27 cellular contexts compared by ENCODE assay signal in genomic region chr2:217588266-217588665, GRCh38.
DNase-seq lines count a peak whose midpoint lies in the region; ATAC-seq, FAIRE-seq and TF ChIP-seq lines count a peak whose summit lies in the region.
"Had no signal": no experiment of that assay in that cellular context is flagged by ENCODE, and none has a peak within 500 bp of the region (broad histone marks: within the 10 kb centered on the region; RNA-seq: fewer than 3 reads in every experiment).

No MANE protein-coding gene starts in this region.

- no peaks in the 10 kb centered on the region for H3K27me3 ChIP-seq in SK-N-SH (ENCODE audit: insufficient read depth)
- peaks cover 12% of the 10 kb centered on the region for H3K27me3 ChIP-seq in astrocyte (ENCODE audit: insufficient read depth, low read length)
- no peaks in the 10 kb centered on the region for H3K27me3 ChIP-seq in breast epithelium
- no peaks in the 10 kb centered on the region for H3K27me3 ChIP-seq in testis
- H3K27me3 ChIP-seq: BE2C, BLaER1 had no signal

- H3K4me2 ChIP-seq in SK-N-SH (no peak overlapping the region), astrocyte (ENCODE audit: low read length) (no peak overlapping the region)
- H3K4me2 ChIP-seq: BLaER1 had no signal

- ATAC-seq in SK-N-SH treated with all-trans-retinoic acid at 6 μM for 48 hours: no peak; the same call in 2 of the 3 replicates
- ATAC-seq in GM21515 (IDR thresholded peaks at IDR 0.05; ENCODE audit: unreplicated experiment): no peak
- ATAC-seq: GM12878 had no signal

- DNase-seq in SK-N-SH (no peak), astrocyte (ENCODE audit: low read depth) (peak; percentile 28), mesothelial cell of epicardium (ENCODE audit: low spot score in 2 of 2, unreplicated experiment in 2 of 2) (no peak), breast epithelium (ENCODE audit: low spot score in 2 of 2) (no peak), testis (no peak)
- DNase-seq: 8988T; ACHN; BE2C; C1 segment of cervical spinal cord; CD4-positive, alpha-beta memory T cell; CD4-positive, CD25-positive, alpha-beta regulatory T cell; CD8-positive, alpha-beta memory T cell; COR-L47; DMS 273 treated with DMSO at 0.1 percent for 48 hours; DMS53; DMS79; DND-41; EL; GDM1 had no signal

- H3K79me2 ChIP-seq in SK-N-SH (ENCODE audit: insufficient read depth): no peaks in the 10 kb centered on the region
- no peaks in the 10 kb centered on the region for H3K79me2 ChIP-seq in astrocyte (ENCODE audit: insufficient read depth, low read length)

- no peak for TF ChIP-seq EP300 in SK-N-SH (IDR thresholded peaks at IDR 0.05; ENCODE audit: borderline replicate concordance in 1 of 2, low read depth in 1 of 2, low read length in 1 of 2)

- H3K36me3 Mint-ChIP-seq in astrocyte (ENCODE audit: low read depth, unreplicated experiment) (peaks cover 5% of the 10 kb centered on the region), mesothelial cell of epicardium (peaks cover 11% of the 10 kb centered on the region)
- H3K36me3 Mint-ChIP-seq: CD14-positive monocyte; CD4-positive, alpha-beta memory T cell; CD4-positive, CD25-positive, alpha-beta regulatory T cell; CD8-positive, alpha-beta memory T cell had no signal

- H4K20me1 ChIP-seq in SK-N-SH (ENCODE audit: insufficient read depth): no peaks in the 10 kb centered on the region
- no peaks in the 10 kb centered on the region for H4K20me1 ChIP-seq in astrocyte (ENCODE audit: insufficient read depth, low read length)
- H4K20me1 ChIP-seq: BLaER1 had no signal

- FAIRE-seq in astrocyte (lab: Jason Lieb, UNC): no peak
- FAIRE-seq: A204.1, GM12878, GM12892, GM18507 had no signal

- H3K36me3 ChIP-seq in SK-N-SH (replicated peaks in 1 of 2; ENCODE audit: control insufficient read depth in 1 of 2, insufficient read depth in 2 of 2, low read length in 1 of 2): no peaks in the 10 kb centered on the region
- no peaks in the 10 kb centered on the region for H3K36me3 ChIP-seq in astrocyte (ENCODE audit: insufficient read depth, low read length)
- H3K36me3 ChIP-seq in breast epithelium: no peaks in the 10 kb centered on the region
- H3K36me3 ChIP-seq in testis (ENCODE audit: low read depth, missing control alignments): no peaks in the 10 kb centered on the region
- H3K36me3 ChIP-seq: BE2C, BLaER1 had no signal

- H3K4me1 ChIP-seq in SK-N-SH (ENCODE audit: control insufficient read depth in 1 of 2, insufficient read depth in 2 of 2, low read depth in 1 of 2, low read length in 1 of 2) (no peaks in the 10 kb centered on the region), astrocyte (ENCODE audit: insufficient read depth, low read length) (no peaks in the 10 kb centered on the region), breast epithelium (no peaks in the 10 kb centered on the region), testis (no peaks in the 10 kb centered on the region)
- H3K4me1 ChIP-seq: BE2C, BLaER1 had no signal

- no peaks in the 10 kb centered on the region for H3K9me3 ChIP-seq in SK-N-SH
- no peaks in the 10 kb centered on the region for H3K9me3 ChIP-seq in astrocyte (ENCODE audit: insufficient read depth, low read depth, low read length)
- no peaks in the 10 kb centered on the region for H3K9me3 ChIP-seq in breast epithelium
- H3K9me3 ChIP-seq in testis: no peaks in the 10 kb centered on the region
- H3K9me3 ChIP-seq: BE2C had no signal

- intact Hi-C loops in breast epithelium (cut with DNase I; ENCODE audit: low total_unique reads): no loop called here
- intact Hi-C loops in testis (cut with DNase I; ENCODE audit: low total_unique reads): no loop called here

- peaks cover 6% of the 10 kb centered on the region for H3K9me3 Mint-ChIP-seq in astrocyte (ENCODE audit: unreplicated experiment)
- peaks cover 37% of the 10 kb centered on the region for H3K9me3 Mint-ChIP-seq in mesothelial cell of epicardium

- H3K9ac ChIP-seq in SK-N-SH (no peak overlapping the region), astrocyte (ENCODE audit: low read length) (no peak overlapping the region)
- H3K9ac ChIP-seq: BLaER1 had no signal

- H3K4me3 ChIP-seq in SK-N-SH (ENCODE audit: low read depth in 2 of 2, low read length in 1 of 2): no peak overlapping the region
- no peak overlapping the region for H3K4me3 ChIP-seq in astrocyte (ENCODE audit: insufficient read depth, low read depth, low read length)
- no peak overlapping the region for H3K4me3 ChIP-seq in breast epithelium
- no peak overlapping the region for H3K4me3 ChIP-seq in testis
- H3K4me3 ChIP-seq: BLaER1, GM12878 had no signal

- H3K27ac ChIP-seq in SK-N-SH (ENCODE audit: low read depth in 2 of 2, low read length in 1 of 2): no peak overlapping the region
- no peak overlapping the region for H3K27ac ChIP-seq in astrocyte (ENCODE audit: low read depth, low read length)
- H3K27ac ChIP-seq in breast epithelium: no peak overlapping the region
- no peak overlapping the region for H3K27ac ChIP-seq in testis
- H3K27ac ChIP-seq: BLaER1 had no signal

- TF ChIP-seq POLR2A in breast epithelium (IDR thresholded peaks at IDR 0.05) (no peak), testis (IDR thresholded peaks at IDR 0.05) (no peak)

- TF ChIP-seq RAD21 in SK-N-SH (IDR thresholded peaks at IDR 0.05; ENCODE audit: low read length): no peak

- no peak overlapping the region for H3K4me3 Mint-ChIP-seq in astrocyte (ENCODE audit: unreplicated experiment)
- no peak overlapping the region for H3K4me3 Mint-ChIP-seq in mesothelial cell of epicardium
- H3K4me3 Mint-ChIP-seq: CD14-positive monocyte; CD4-positive, alpha-beta memory T cell; CD4-positive, CD25-positive, alpha-beta regulatory T cell; CD8-positive, alpha-beta memory T cell had no signal

- no peaks in the 10 kb centered on the region for H3F3A ChIP-seq in SK-N-SH (replicated peaks; ENCODE audit: insufficient read depth)

- no peak for TF ChIP-seq CTCF in SK-N-SH (IDR thresholded peaks at IDR 0.05)
- TF ChIP-seq CTCF in astrocyte (IDR thresholded peaks at IDR 0.05; ENCODE audit: insufficient read depth, low read depth, low read length): no peak
- no peak for TF ChIP-seq CTCF in mesothelial cell of epicardium (IDR thresholded peaks at IDR 0.05; ENCODE audit: unreplicated experiment)
- no peak for TF ChIP-seq CTCF in breast epithelium (IDR thresholded peaks at IDR 0.05)
- no peak for TF ChIP-seq CTCF in testis (IDR thresholded peaks at IDR 0.05)

- no peak overlapping the region for H3K27ac Mint-ChIP-seq in astrocyte (ENCODE audit: unreplicated experiment)
- H3K27ac Mint-ChIP-seq in mesothelial cell of epicardium: peak overlapping the region; percentile 66
- H3K27ac Mint-ChIP-seq: CD14-positive monocyte; CD4-positive, alpha-beta memory T cell; CD4-positive, CD25-positive, alpha-beta regulatory T cell; CD8-positive, alpha-beta memory T cell had no signal

- CTCF ChIA-PET in SK-N-SH (lab: Yijun Ruan, JAX): interaction anchor here (1.1 kb wide), 1 partner anchor 125 kb away, joined by 3 read pairs; no protein-coding TSS in a partner anchor

- H3K27me3 Mint-ChIP-seq in astrocyte (ENCODE audit: low read depth, unreplicated experiment) (peaks cover 23% of the 10 kb centered on the region), mesothelial cell of epicardium (ENCODE audit: low read depth) (peaks cover 3% of the 10 kb centered on the region)
- H3K27me3 Mint-ChIP-seq: CD4-positive, alpha-beta memory T cell; CD4-positive, CD25-positive, alpha-beta regulatory T cell had no signal

- POLR2A ChIA-PET in SK-N-SH (lab: Yijun Ruan, JAX): no interaction called here

- H3K4me1 Mint-ChIP-seq in astrocyte (ENCODE audit: low read depth, unreplicated experiment): peaks cover 18% of the 10 kb centered on the region
- H3K4me1 Mint-ChIP-seq in mesothelial cell of epicardium: peaks cover 2% of the 10 kb centered on the region
- H3K4me1 Mint-ChIP-seq: CD14-positive monocyte; CD4-positive, alpha-beta memory T cell; CD4-positive, CD25-positive, alpha-beta regulatory T cell; CD8-positive, alpha-beta memory T cell had no signal

- H3K9me2 ChIP-seq in SK-N-SH: no peaks in the 10 kb centered on the region

- 40% methylated on average over 4 of the region's 4 CpGs for WGBS in SK-N-SH (ENCODE audit: low lambda C conversion rate)
- 87 to 88% methylated on average over 4 of the region's 4 CpGs for WGBS in testis, 2 donors

- H2AFZ ChIP-seq in SK-N-SH (ENCODE audit: low read depth) (no peak overlapping the region), astrocyte (ENCODE audit: low read depth, low read length) (no peak overlapping the region)

TF ChIP-seq in SK-N-SH treated with all-trans-retinoic acid at 6 μM for 48 hours, 23 proteins besides CTCF, POLR2A, EP300 and RAD21:
- TF ChIP-seq ISL1 (CRISPR knock-in tag; IDR thresholded peaks at IDR 0.05): peak; percentile 94
- no peak for TF ChIP-seq ZFP3 (CRISPR knock-in tag; IDR thresholded peaks at IDR 0.05)

TF ChIP-seq in SK-N-SH, 30 proteins besides CTCF, POLR2A, EP300 and RAD21:
- no peak for TF ChIP-seq JUND (IDR thresholded peaks at IDR 0.05)
- TF ChIP-seq MXI1 (IDR thresholded peaks at IDR 0.05; ENCODE audit: low read depth, low read length): no peak
- TF ChIP-seq NFIC (IDR thresholded peaks at IDR 0.05; ENCODE audit: borderline replicate concordance): no peak
- TF ChIP-seq PBX3 (IDR thresholded peaks at IDR 0.05): no peak
- no peak for TF ChIP-seq FOXM1 (IDR thresholded peaks at IDR 0.05; ENCODE audit: low read depth)
